In genomic region chr6:42901538-42901957, GRCh38 we compare ENCODE assay signal across 1 cellular context.
TF ChIP-seq lines count a peak whose summit lies in the region.

No MANE protein-coding gene starts in this region.

TF ChIP-seq in HepG2, 621 proteins besides CTCF, POLR2A, EP300 and RAD21 (continued from another document and continues in another):
- TF ChIP-seq HBP1 (CRISPR knock-in tag; IDR thresholded peaks at IDR 0.05; ENCODE audit: low read depth): no peak
- peak; percentile 44 for TF ChIP-seq MEF2D (CRISPR knock-in tag; IDR thresholded peaks at IDR 0.05)
- no peak for TF ChIP-seq ZC3H13 (CRISPR knock-in tag; IDR thresholded peaks at IDR 0.05)
- TF ChIP-seq ATRX (CRISPR knock-in tag; IDR thresholded peaks at IDR 0.05; ENCODE audit: borderline replicate concordance): no peak
- TF ChIP-seq HOXA7 (CRISPR knock-in tag; IDR thresholded peaks at IDR 0.05): no peak
- no peak for TF ChIP-seq RFX1 (IDR thresholded peaks at IDR 0.05)
- TF ChIP-seq ZNF292 (CRISPR knock-in tag; IDR thresholded peaks at IDR 0.05; ENCODE audit: borderline replicate concordance, low read depth): 0 out of 2 replicates have a peak, but pooled peaks have one; percentile 32
- no peak for TF ChIP-seq ZKSCAN1 (IDR thresholded peaks at IDR 0.05; ENCODE audit: low read length)
- no peak for TF ChIP-seq RERE (CRISPR knock-in tag; IDR thresholded peaks at IDR 0.05; ENCODE audit: low read depth)
- TF ChIP-seq, protein P1, sequence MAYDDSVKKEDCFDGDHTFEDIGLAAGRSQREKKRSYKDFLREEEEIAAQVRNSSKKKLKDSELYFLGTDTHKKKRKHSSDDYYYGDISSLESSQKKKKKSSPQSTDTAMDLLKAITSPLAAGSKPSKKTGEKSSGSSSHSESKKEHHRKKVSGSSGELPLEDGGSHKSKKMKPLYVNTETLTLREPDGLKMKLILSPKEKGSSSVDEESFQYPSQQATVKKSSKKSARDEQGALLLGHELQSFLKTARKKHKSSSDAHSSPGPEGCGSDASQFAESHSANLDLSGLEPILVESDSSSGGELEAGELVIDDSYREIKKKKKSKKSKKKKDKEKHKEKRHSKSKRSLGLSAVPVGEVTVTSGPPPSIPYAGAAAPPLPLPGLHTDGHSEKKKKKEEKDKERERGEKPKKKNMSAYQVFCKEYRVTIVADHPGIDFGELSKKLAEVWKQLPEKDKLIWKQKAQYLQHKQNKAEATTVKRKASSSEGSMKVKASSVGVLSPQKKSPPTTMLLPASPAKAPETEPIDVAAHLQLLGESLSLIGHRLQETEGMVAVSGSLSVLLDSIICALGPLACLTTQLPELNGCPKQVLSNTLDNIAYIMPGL (CRISPR knock-in tag; IDR thresholded peaks at IDR 0.05; ENCODE audit: borderline replicate concordance in 1 of 2, low read depth in 1 of 2): peak; percentile 66 to 96; a peak in 3 of 4 replicates
- TF ChIP-seq THAP11 (CRISPR knock-in tag; IDR thresholded peaks at IDR 0.05): peak; percentile 83
- peak; percentile 27; the same call in 1 of the 2 replicates for TF ChIP-seq ZBTB20 (CRISPR knock-in tag; IDR thresholded peaks at IDR 0.05; ENCODE audit: borderline replicate concordance, low read depth)
- no peak for TF ChIP-seq ZNF75D (CRISPR knock-in tag; IDR thresholded peaks at IDR 0.05; ENCODE audit: borderline replicate concordance)
- no peak for TF ChIP-seq DMTF1 (CRISPR knock-in tag; IDR thresholded peaks at IDR 0.05)
- TF ChIP-seq ZNF12 (CRISPR knock-in tag; IDR thresholded peaks at IDR 0.05): no peak; the same call in 1 of the 2 replicates
- TF ChIP-seq HCFC1 (IDR thresholded peaks at IDR 0.05; ENCODE audit: low read depth, low read length): no peak
- no peak for TF ChIP-seq CENPX (CRISPR knock-in tag; IDR thresholded peaks at IDR 0.05)
- TF ChIP-seq, protein P2, sequence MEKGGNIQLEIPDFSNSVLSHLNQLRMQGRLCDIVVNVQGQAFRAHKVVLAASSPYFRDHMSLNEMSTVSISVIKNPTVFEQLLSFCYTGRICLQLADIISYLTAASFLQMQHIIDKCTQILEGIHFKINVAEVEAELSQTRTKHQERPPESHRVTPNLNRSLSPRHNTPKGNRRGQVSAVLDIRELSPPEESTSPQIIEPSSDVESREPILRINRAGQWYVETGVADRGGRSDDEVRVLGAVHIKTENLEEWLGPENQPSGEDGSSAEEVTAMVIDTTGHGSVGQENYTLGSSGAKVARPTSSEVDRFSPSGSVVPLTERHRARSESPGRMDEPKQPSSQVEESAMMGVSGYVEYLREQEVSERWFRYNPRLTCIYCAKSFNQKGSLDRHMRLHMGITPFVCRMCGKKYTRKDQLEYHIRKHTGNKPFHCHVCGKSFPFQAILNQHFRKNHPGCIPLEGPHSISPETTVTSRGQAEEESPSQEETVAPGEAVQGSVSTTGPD (CRISPR knock-in tag; IDR thresholded peaks at IDR 0.05): 0 out of 2 replicates have a peak, but pooled peaks have one; percentile 52
- TF ChIP-seq ZNF737 (CRISPR knock-in tag; IDR thresholded peaks at IDR 0.05; ENCODE audit: borderline replicate concordance): no peak
- TF ChIP-seq MBD4 (IDR thresholded peaks at IDR 0.05; ENCODE audit: borderline replicate concordance, low read length): peak; percentile 44; the same call in 1 of the 2 replicates
- TF ChIP-seq SMAD3 (CRISPR knock-in tag; IDR thresholded peaks at IDR 0.05): peak; percentile 62; the same call in 1 of the 2 replicates
- no peak for TF ChIP-seq ZFP62 (CRISPR knock-in tag; IDR thresholded peaks at IDR 0.05)
- TF ChIP-seq PPARG (CRISPR knock-in tag; conservative IDR thresholded peaks at IDR 0.05): 0 out of 2 replicates have a peak, but pooled peaks have one; percentile 18
- no peak for TF ChIP-seq ZNF546 (CRISPR knock-in tag; conservative IDR thresholded peaks at IDR 0.05)
- TF ChIP-seq, protein P3, sequence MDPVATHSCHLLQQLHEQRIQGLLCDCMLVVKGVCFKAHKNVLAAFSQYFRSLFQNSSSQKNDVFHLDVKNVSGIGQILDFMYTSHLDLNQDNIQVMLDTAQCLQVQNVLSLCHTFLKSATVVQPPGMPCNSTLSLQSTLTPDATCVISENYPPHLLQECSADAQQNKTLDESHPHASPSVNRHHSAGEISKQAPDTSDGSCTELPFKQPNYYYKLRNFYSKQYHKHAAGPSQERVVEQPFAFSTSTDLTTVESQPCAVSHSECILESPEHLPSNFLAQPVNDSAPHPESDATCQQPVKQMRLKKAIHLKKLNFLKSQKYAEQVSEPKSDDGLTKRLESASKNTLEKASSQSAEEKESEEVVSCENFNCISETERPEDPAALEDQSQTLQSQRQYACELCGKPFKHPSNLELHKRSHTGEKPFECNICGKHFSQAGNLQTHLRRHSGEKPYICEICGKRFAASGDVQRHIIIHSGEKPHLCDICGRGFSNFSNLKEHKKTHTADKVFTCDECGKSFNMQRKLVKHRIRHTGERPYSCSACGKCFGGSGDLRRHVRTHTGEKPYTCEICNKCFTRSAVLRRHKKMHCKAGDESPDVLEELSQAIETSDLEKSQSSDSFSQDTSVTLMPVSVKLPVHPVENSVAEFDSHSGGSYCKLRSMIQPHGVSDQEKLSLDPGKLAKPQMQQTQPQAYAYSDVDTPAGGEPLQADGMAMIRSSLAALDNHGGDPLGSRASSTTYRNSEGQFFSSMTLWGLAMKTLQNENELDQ (CRISPR knock-in tag; IDR thresholded peaks at IDR 0.05; ENCODE audit: borderline replicate concordance): no peak; the same call in 1 of the 2 replicates
- TF ChIP-seq, protein P4, sequence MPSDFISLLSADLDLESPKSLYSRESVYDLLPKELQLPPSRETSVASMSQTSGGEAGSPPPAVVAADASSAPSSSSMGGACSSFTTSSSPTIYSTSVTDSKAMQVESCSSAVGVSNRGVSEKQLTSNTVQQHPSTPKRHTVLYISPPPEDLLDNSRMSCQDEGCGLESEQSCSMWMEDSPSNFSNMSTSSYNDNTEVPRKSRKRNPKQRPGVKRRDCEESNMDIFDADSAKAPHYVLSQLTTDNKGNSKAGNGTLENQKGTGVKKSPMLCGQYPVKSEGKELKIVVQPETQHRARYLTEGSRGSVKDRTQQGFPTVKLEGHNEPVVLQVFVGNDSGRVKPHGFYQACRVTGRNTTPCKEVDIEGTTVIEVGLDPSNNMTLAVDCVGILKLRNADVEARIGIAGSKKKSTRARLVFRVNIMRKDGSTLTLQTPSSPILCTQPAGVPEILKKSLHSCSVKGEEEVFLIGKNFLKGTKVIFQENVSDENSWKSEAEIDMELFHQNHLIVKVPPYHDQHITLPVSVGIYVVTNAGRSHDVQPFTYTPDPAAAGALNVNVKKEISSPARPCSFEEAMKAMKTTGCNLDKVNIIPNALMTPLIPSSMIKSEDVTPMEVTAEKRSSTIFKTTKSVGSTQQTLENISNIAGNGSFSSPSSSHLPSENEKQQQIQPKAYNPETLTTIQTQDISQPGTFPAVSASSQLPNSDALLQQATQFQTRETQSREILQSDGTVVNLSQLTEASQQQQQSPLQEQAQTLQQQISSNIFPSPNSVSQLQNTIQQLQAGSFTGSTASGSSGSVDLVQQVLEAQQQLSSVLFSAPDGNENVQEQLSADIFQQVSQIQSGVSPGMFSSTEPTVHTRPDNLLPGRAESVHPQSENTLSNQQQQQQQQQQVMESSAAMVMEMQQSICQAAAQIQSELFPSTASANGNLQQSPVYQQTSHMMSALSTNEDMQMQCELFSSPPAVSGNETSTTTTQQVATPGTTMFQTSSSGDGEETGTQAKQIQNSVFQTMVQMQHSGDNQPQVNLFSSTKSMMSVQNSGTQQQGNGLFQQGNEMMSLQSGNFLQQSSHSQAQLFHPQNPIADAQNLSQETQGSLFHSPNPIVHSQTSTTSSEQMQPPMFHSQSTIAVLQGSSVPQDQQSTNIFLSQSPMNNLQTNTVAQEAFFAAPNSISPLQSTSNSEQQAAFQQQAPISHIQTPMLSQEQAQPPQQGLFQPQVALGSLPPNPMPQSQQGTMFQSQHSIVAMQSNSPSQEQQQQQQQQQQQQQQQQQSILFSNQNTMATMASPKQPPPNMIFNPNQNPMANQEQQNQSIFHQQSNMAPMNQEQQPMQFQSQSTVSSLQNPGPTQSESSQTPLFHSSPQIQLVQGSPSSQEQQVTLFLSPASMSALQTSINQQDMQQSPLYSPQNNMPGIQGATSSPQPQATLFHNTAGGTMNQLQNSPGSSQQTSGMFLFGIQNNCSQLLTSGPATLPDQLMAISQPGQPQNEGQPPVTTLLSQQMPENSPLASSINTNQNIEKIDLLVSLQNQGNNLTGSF (CRISPR knock-in tag; IDR thresholded peaks at IDR 0.05): no peak
- no peak for TF ChIP-seq RBFOX2 (IDR thresholded peaks at IDR 0.05; ENCODE audit: low read depth, low read length)
- TF ChIP-seq IRF2 (CRISPR knock-in tag; IDR thresholded peaks at IDR 0.05): peak; percentile 82
- TF ChIP-seq, protein P5, sequence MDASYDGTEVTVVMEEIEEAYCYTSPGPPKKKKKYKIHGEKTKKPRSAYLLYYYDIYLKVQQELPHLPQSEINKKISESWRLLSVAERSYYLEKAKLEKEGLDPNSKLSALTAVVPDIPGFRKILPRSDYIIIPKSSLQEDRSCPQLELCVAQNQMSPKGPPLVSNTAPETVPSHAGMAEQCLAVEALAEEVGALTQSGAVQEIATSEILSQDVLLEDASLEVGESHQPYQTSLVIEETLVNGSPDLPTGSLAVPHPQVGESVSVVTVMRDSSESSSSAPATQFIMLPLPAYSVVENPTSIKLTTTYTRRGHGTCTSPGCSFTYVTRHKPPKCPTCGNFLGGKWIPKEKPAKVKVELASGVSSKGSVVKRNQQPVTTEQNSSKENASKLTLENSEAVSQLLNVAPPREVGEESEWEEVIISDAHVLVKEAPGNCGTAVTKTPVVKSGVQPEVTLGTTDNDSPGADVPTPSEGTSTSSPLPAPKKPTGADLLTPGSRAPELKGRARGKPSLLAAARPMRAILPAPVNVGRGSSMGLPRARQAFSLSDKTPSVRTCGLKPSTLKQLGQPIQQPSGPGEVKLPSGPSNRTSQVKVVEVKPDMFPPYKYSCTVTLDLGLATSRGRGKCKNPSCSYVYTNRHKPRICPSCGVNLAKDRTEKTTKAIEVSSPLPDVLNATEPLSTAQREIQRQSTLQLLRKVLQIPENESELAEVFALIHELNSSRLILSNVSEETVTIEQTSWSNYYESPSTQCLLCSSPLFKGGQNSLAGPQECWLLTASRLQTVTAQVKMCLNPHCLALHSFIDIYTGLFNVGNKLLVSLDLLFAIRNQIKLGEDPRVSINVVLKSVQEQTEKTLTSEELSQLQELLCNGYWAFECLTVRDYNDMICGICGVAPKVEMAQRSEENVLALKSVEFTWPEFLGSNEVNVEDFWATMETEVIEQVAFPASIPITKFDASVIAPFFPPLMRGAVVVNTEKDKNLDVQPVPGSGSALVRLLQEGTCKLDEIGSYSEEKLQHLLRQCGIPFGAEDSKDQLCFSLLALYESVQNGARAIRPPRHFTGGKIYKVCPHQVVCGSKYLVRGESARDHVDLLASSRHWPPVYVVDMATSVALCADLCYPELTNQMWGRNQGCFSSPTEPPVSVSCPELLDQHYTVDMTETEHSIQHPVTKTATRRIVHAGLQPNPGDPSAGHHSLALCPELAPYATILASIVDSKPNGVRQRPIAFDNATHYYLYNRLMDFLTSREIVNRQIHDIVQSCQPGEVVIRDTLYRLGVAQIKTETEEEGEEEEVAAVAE (CRISPR knock-in tag; IDR thresholded peaks at IDR 0.05; ENCODE audit: borderline replicate concordance): peak; percentile 79; the same call in 1 of the 2 replicates
- TF ChIP-seq AKAP8 (CRISPR knock-in tag; IDR thresholded peaks at IDR 0.05): no peak
